ENCODE assay signal across 1 cellular context in the genomic region with DNA sequence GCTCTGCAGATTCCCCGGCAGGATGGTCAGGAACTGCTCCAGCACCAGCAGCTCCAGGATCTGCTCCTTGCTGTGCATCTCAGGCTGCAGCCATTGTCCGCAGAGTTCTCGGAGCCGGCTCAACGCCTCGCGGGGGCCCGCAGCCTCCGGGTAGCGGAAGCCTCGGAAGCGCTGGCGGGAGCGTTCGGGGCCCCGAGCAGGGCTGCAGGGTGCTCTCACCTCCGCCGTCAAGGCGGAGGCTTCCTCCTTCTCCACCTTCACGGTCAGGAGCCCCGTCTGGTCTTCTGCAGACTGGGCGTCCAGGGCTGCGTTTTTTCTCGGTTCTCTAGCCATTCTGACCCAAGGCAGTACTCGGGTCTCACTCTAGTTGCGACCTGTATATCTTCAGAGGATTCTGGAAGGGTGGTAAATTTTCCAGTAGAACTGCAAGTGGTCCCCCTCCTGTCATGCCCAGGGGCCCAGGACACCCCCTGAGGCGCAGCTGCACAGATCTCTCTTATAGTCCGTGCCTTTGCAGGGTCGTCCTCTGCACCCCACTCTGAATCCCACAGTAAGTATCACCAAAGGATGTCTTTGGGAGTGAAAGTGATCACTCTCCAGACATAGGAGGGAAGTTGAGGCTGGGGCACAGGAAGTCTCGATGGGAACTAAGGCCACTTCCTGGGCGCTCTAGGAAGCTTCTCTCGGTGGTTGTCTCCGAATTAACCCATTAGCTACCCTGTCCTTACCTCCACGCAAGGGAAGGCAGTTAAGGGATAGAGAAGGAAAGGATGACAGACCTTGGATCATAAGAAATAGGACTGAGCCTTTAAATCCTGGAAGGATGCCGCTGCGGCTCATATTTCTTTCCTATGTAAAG.
TF ChIP-seq lines count a peak whose summit lies in the region.

Gene ZKSCAN4, minus strand, starts transcription at position 622 of the 859 bp plus-strand sequence. Its CDS starts 289 bp downstream, at position 333.

TF ChIP-seq in K562, 482 proteins besides CTCF, POLR2A, EP300 and RAD21 (continued from another document and continues in another):
- TF ChIP-seq MGA (IDR thresholded peaks at IDR 0.05) (no peak), ETS2 (tag; IDR thresholded peaks at IDR 0.05; ENCODE audit: borderline replicate concordance, poor library complexity, severe bottlenecking) (no peak), ATF4 (CRISPR knock-in tag; IDR thresholded peaks at IDR 0.05) (no peak), ZNF133 (CRISPR knock-in tag; IDR thresholded peaks at IDR 0.05) (no peak), ZNF398 (CRISPR knock-in tag; IDR thresholded peaks at IDR 0.05) (no peak), CREB3 (tag; conservative IDR thresholded peaks at IDR 0.05; ENCODE audit: low read depth) (no peak), SOX6 (IDR thresholded peaks at IDR 0.05) (peak; percentile 70), CBFA2T2 (conservative IDR thresholded peaks at IDR 0.05) (no peak), KDM1A (IDR thresholded peaks at IDR 0.05) (no peak), ILK (tag; IDR thresholded peaks at IDR 0.05; ENCODE audit: borderline replicate concordance, low read depth) (no peak), CC2D1A (IDR thresholded peaks at IDR 0.05) (no peak), ZNF778 (CRISPR knock-in tag; IDR thresholded peaks at IDR 0.05) (no peak), ZNF143 (CRISPR knock-in tag; IDR thresholded peaks at IDR 0.05) (no peak), TEAD2 (tag; IDR thresholded peaks at IDR 0.05) (no peak), ZNF134 (CRISPR knock-in tag; conservative IDR thresholded peaks at IDR 0.05) (no peak), ZBTB12 (CRISPR knock-in tag; IDR thresholded peaks at IDR 0.05) (0 out of 2 replicates have a peak, but pooled peaks have one; percentile 27), ZNF449 (CRISPR knock-in tag; IDR thresholded peaks at IDR 0.05) (no peak), GABPB1 (CRISPR knock-in tag; IDR thresholded peaks at IDR 0.05) (peak; percentile 96), GATAD2B (IDR thresholded peaks at IDR 0.05; ENCODE audit: borderline replicate concordance) (peak; percentile 68; the same call in 1 of the 2 replicates), HIVEP1 (CRISPR knock-in tag; IDR thresholded peaks at IDR 0.05) (0 out of 2 replicates have a peak, but pooled peaks have one; percentile 60), USF2 (CRISPR knock-in tag; IDR thresholded peaks at IDR 0.05) (no peak), ADNP (tag; IDR thresholded peaks at IDR 0.05) (no peak)
- TF ChIP-seq, protein P1, sequence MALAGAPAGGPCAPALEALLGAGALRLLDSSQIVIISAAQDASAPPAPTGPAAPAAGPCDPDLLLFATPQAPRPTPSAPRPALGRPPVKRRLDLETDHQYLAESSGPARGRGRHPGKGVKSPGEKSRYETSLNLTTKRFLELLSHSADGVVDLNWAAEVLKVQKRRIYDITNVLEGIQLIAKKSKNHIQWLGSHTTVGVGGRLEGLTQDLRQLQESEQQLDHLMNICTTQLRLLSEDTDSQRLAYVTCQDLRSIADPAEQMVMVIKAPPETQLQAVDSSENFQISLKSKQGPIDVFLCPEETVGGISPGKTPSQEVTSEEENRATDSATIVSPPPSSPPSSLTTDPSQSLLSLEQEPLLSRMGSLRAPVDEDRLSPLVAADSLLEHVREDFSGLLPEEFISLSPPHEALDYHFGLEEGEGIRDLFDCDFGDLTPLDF (CRISPR knock-in tag; IDR thresholded peaks at IDR 0.05) = no peak
